ENCODE assay signal across 38 cellular contexts in the genomic region with DNA sequence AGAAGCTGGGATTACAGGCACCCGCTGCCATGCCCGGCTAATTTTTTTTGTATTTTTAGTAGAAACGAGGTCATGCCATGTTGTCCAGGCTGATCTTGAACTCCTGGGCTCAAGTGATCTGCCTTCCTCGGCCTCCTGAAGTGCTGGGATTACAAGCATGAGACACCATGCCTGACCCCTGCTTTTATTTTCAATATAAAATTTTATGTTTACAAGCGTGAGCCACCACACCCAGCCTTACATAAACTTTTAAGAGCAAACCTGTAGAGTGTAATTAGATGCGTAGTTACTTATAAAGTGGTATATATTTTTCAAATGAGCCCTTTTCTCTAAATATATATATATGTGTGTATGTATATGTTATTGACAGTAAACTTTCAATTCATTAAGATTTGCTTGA.
"Had no signal": no experiment of that assay in that cellular context is flagged by ENCODE, and none has a peak within 500 bp of the region (broad histone marks: within the 10 kb centered on the region; RNA-seq: fewer than 3 reads in every experiment).

No MANE protein-coding gene starts in this region.

- H3K27me3 Mint-ChIP-seq: activated B cell treated with CpG ODN at 0.5 μM for 24 hours; activated CD4-positive, alpha-beta memory T cell treated with anti-CD3 and anti-CD28 coated beads, Interleukin-2, amount 10 ng/mL, durations not matched to agents 7 days and 5 days; activated CD4-positive, alpha-beta T cell treated with anti-CD3 and anti-CD28 coated beads for 36 hours; activated CD4-positive, alpha-beta T cell treated with anti-CD3 and anti-CD28 coated beads, Interleukin-2, amount 10 ng/mL, durations not matched to agents 7 days and 5 days; activated CD8-positive, alpha-beta memory T cell treated with anti-CD3 and anti-CD28 coated beads, Interleukin-2, amount 10 ng/mL, durations not matched to agents 7 days and 5 days; activated naive CD4-positive, alpha-beta T cell treated with anti-CD3 and anti-CD28 coated beads, Interleukin-2, amount 10 ng/mL, durations not matched to agents 7 days and 5 days; activated naive CD4-positive, alpha-beta T cell treated with anti-CD3 and anti-CD28 coated beads, Interleukin-2, amount 50 U/mL, for 24 hours; activated naive CD8-positive, alpha-beta T cell; activated naive CD8-positive, alpha-beta T cell treated with anti-CD3 and anti-CD28 coated beads, Interleukin-2, amount 10 ng/mL, durations not matched to agents 7 days and 5 days; activated naive CD8-positive, alpha-beta T cell treated with anti-CD3 and anti-CD28 coated beads, Interleukin-2, amount 50 U/mL, for 24 hours; activated T-cell treated with anti-CD3 and anti-CD28 coated beads, Interleukin-2, amount 50 U/mL, for 24 hours; brain; central memory CD8-positive, alpha-beta T cell had no signal

- ATAC-seq: activated CD4-positive, CD25-positive, alpha-beta regulatory T cell treated with anti-CD3 and anti-CD28 coated beads, Interleukin-2, amount 50 U/mL, for 24 hours; activated CD8-positive, alpha-beta memory T cell treated with anti-CD3 and anti-CD28 coated beads, Interleukin-2, amount 10 ng/mL, durations not matched to agents 7 days and 5 days; activated CD8-positive, alpha-beta T cell treated with anti-CD3 and anti-CD28 coated beads, Interleukin-2, amount 10 ng/mL, durations not matched to agents 7 days and 5 days had no signal

- FAIRE-seq: bronchial epithelial cell, TTC549 had no signal

- H3K4me1 ChIP-seq: ascending aorta had no signal

- H3K27ac ChIP-seq: ascending aorta, cardiac muscle cell had no signal

- H3K36me3 ChIP-seq: cardiac muscle cell had no signal

- H3K27ac Mint-ChIP-seq: activated B cell treated with CpG ODN at 0.5 μM for 24 hours; activated CD4-positive, alpha-beta memory T cell treated with anti-CD3 and anti-CD28 coated beads, Interleukin-2, amount 10 ng/mL, durations not matched to agents 7 days and 5 days; activated CD4-positive, alpha-beta T cell treated with anti-CD3 and anti-CD28 coated beads for 36 hours; activated CD8-positive, alpha-beta memory T cell treated with anti-CD3 and anti-CD28 coated beads, Interleukin-2, amount 10 ng/mL, durations not matched to agents 7 days and 5 days; activated CD8-positive, alpha-beta T cell treated with anti-CD3 and anti-CD28 coated beads, Interleukin-2, amount 10 ng/mL, durations not matched to agents 7 days and 5 days; activated naive CD4-positive, alpha-beta T cell treated with anti-CD3 and anti-CD28 coated beads, Interleukin-2, amount 10 ng/mL, durations not matched to agents 7 days and 5 days; activated naive CD4-positive, alpha-beta T cell treated with anti-CD3 and anti-CD28 coated beads, Interleukin-2, amount 50 U/mL, for 24 hours; activated naive CD8-positive, alpha-beta T cell; activated naive CD8-positive, alpha-beta T cell treated with anti-CD3 and anti-CD28 coated beads, Interleukin-2, amount 10 ng/mL, durations not matched to agents 7 days and 5 days; activated naive CD8-positive, alpha-beta T cell treated with anti-CD3 and anti-CD28 coated beads, Interleukin-2, amount 50 U/mL, for 24 hours; activated T-cell treated with anti-CD3 and anti-CD28 coated beads, Interleukin-2, amount 50 U/mL, for 24 hours; brain; T-helper 1 cell treated with Interleukin-12 subunit alpha and Interleukin-12 subunit beta and Interleukin-4 antibody, amounts not matched to agents 30 μg/mL and 1 μg/mL, for 36 hours had no signal

- DNase-seq: activated B cell treated with CpG ODN at 0.5 μM for 24 hours; activated CD4-positive, alpha-beta memory T cell treated with anti-CD3 and anti-CD28 coated beads, Interleukin-2, amount 10 ng/mL, durations not matched to agents 7 days and 5 days; activated CD4-positive, alpha-beta T cell treated with anti-CD3 and anti-CD28 coated beads for 1 hour; activated CD4-positive, alpha-beta T cell treated with anti-CD3 and anti-CD28 coated beads for 48 hours; activated CD4-positive, alpha-beta T cell treated with anti-CD3 and anti-CD28 coated beads, Interleukin-2, amount 10 ng/mL, durations not matched to agents 7 days and 5 days; activated CD4-positive, alpha-beta T cell treated with anti-CD3 and anti-CD28 coated beads, Interleukin-2, amount 50 U/mL, for 48 hours; activated CD8-positive, alpha-beta memory T cell treated with anti-CD3 and anti-CD28 coated beads for 24 hours; activated CD8-positive, alpha-beta memory T cell treated with anti-CD3 and anti-CD28 coated beads, Interleukin-2, amount 10 ng/mL, durations not matched to agents 7 days and 5 days; activated CD8-positive, alpha-beta memory T cell treated with anti-CD3 and anti-CD28 coated beads, Interleukin-2, amount 50 U/mL, for 48 hours; activated CD8-positive, alpha-beta T cell treated with anti-CD3 and anti-CD28 coated beads, Interleukin-2, amount 10 ng/mL, durations not matched to agents 7 days and 5 days; activated effector memory CD4-positive, alpha-beta T cell treated with Interleukin-2 at 50 U/mL for 16 hours; activated gamma-delta T cell; activated naive CD4-positive, alpha-beta T cell treated with anti-CD3 and anti-CD28 coated beads, Interleukin-2, amount 10 ng/mL, durations not matched to agents 7 days and 5 days; activated naive CD4-positive, alpha-beta T cell treated with Interleukin-2 at 50 U/mL for 16 hours; activated naive CD8-positive, alpha-beta T cell treated with anti-CD3 and anti-CD28 coated beads, Interleukin-2, amount 10 ng/mL, durations not matched to agents 7 days and 5 days; activated naive CD8-positive, alpha-beta T cell treated with anti-CD3 and anti-CD28 coated beads, Interleukin-2, amount 50 U/mL, for 24 hours; activated T-cell treated with anti-CD3 and anti-CD28 coated beads, Interleukin-2, amount 50 U/mL, for 24 hours; activated T-cell treated with anti-CD3 and anti-CD28 coated beads, Interleukin-2, amount 50 U/mL, for 48 hours; amygdala; anterior cingulate cortex; caudate nucleus; cerebellar nuclear complex; SW 1271; T-helper 1 cell; T-helper 9 cell had no signal

- H3K4me3 ChIP-seq: cardiac muscle cell had no signal

- H3K27me3 ChIP-seq: ascending aorta, cardiac muscle cell had no signal

- H3K9me3 ChIP-seq: ascending aorta had no signal

- H3K9me3 Mint-ChIP-seq: activated B cell treated with CpG ODN at 0.5 μM for 24 hours; activated CD4-positive, alpha-beta memory T cell treated with anti-CD3 and anti-CD28 coated beads, Interleukin-2, amount 10 ng/mL, durations not matched to agents 7 days and 5 days; activated CD4-positive, alpha-beta T cell treated with anti-CD3 and anti-CD28 coated beads, Interleukin-2, amount 10 ng/mL, durations not matched to agents 7 days and 5 days; activated naive CD4-positive, alpha-beta T cell treated with anti-CD3 and anti-CD28 coated beads, Interleukin-2, amount 10 ng/mL, durations not matched to agents 7 days and 5 days; activated naive CD4-positive, alpha-beta T cell treated with anti-CD3 and anti-CD28 coated beads, Interleukin-2, amount 50 U/mL, for 24 hours; activated naive CD8-positive, alpha-beta T cell treated with anti-CD3 and anti-CD28 coated beads, Interleukin-2, amount 10 ng/mL, durations not matched to agents 7 days and 5 days; activated naive CD8-positive, alpha-beta T cell treated with anti-CD3 and anti-CD28 coated beads, Interleukin-2, amount 50 U/mL, for 24 hours; activated T-cell treated with anti-CD3 and anti-CD28 coated beads, Interleukin-2, amount 50 U/mL, for 24 hours; activated T-helper 2 cell treated with anti-CD3 and anti-CD28 coated beads, Interferon-gamma antibody, Interleukin-2, Interleukin-4, amounts not matched to agents 10 μg/mL and 5 μg/mL and 100 μg/mL, durations not matched to agents 14 hours and 24 hours and 36 hours; central memory CD8-positive, alpha-beta T cell; T-helper 1 cell treated with Interleukin-12 subunit alpha and Interleukin-12 subunit beta and Interleukin-4 antibody, amounts not matched to agents 30 μg/mL and 1 μg/mL, for 36 hours; T-helper 2 cell treated with Interferon-gamma antibody and Interleukin-4, amounts not matched to agents 5 μg/mL and 100 μg/mL, for 36 hours had no signal

- H3K4me3 Mint-ChIP-seq: activated B cell treated with CpG ODN at 0.5 μM for 24 hours; activated CD4-positive, alpha-beta memory T cell treated with anti-CD3 and anti-CD28 coated beads, Interleukin-2, amount 10 ng/mL, durations not matched to agents 7 days and 5 days; activated CD4-positive, alpha-beta T cell treated with anti-CD3 and anti-CD28 coated beads for 36 hours; activated CD4-positive, alpha-beta T cell treated with anti-CD3 and anti-CD28 coated beads, Interleukin-2, amount 10 ng/mL, durations not matched to agents 7 days and 5 days; activated CD8-positive, alpha-beta memory T cell treated with anti-CD3 and anti-CD28 coated beads, Interleukin-2, amount 10 ng/mL, durations not matched to agents 7 days and 5 days; activated CD8-positive, alpha-beta T cell treated with anti-CD3 and anti-CD28 coated beads, Interleukin-2, amount 10 ng/mL, durations not matched to agents 7 days and 5 days; activated naive CD4-positive, alpha-beta T cell treated with anti-CD3 and anti-CD28 coated beads, Interleukin-2, amount 10 ng/mL, durations not matched to agents 7 days and 5 days; activated naive CD4-positive, alpha-beta T cell treated with anti-CD3 and anti-CD28 coated beads, Interleukin-2, amount 50 U/mL, for 24 hours; activated naive CD8-positive, alpha-beta T cell; activated naive CD8-positive, alpha-beta T cell treated with anti-CD3 and anti-CD28 coated beads, Interleukin-2, amount 10 ng/mL, durations not matched to agents 7 days and 5 days; activated naive CD8-positive, alpha-beta T cell treated with anti-CD3 and anti-CD28 coated beads, Interleukin-2, amount 50 U/mL, for 24 hours; activated T-cell treated with anti-CD3 and anti-CD28 coated beads, Interleukin-2, amount 50 U/mL, for 24 hours; brain; central memory CD8-positive, alpha-beta T cell; T-helper 1 cell treated with Interleukin-12 subunit alpha and Interleukin-12 subunit beta and Interleukin-4 antibody, amounts not matched to agents 30 μg/mL and 1 μg/mL, for 36 hours had no signal
